In the genomic region with DNA sequence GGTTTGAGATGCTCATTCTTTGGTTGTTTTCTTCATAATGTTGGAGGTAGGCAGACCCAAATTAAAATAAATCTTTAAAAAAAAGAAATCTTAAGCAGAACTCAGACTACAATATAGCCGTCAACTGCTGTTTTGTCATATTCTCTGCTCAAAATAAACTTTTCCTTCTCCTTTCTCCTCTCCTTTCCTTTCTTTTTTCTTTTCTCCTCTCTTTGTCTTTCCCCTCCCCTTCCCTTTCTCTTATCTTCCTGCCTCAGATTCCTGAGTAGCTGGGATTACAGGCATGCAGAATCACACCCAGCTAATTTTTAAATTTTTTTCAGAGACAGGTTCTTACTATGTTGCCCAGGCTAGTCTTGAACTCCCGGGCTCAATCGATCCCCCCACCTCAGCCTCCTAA, we compare ENCODE assay signal across 17 cellular contexts. TPM values are rescaled to one million over a fixed set of nuclear protein-coding genes. Genes with fewer than 3 reads are reported as not detected.
DNase-seq lines count a peak whose midpoint lies in the region; ATAC-seq lines count a peak whose summit lies in the region.
"Had no signal": no experiment of that assay in that cellular context is flagged by ENCODE, and none has a peak within 500 bp of the region (broad histone marks: within the 10 kb centered on the region; RNA-seq: fewer than 3 reads in every experiment).

No MANE protein-coding gene starts in this region.

- no peaks in the 10 kb centered on the region for H3K27me3 Mint-ChIP-seq in activated naive CD4-positive, alpha-beta T cell treated with anti-CD3 and anti-CD28 coated beads, Interleukin-2, amount 50 U/mL, for 24 hours
- H3K27me3 Mint-ChIP-seq in activated naive CD8-positive, alpha-beta T cell treated with anti-CD3 and anti-CD28 coated beads, Interleukin-2, amount 10 ng/mL, durations not matched to agents 7 days and 5 days: no peaks in the 10 kb centered on the region
- no peaks in the 10 kb centered on the region for H3K27me3 Mint-ChIP-seq in stimulated activated naive B cell treated with anti-CD40 and anti-IgM and Interleukin-4, amounts not matched to agents 10 μg/mL and 1 μg/mL and 100 μg/mL, for 72 hours

- peak overlapping the region; percentile 89 for H3K27ac Mint-ChIP-seq in activated naive CD4-positive, alpha-beta T cell treated with anti-CD3 and anti-CD28 coated beads, Interleukin-2, amount 50 U/mL, for 24 hours
- H3K27ac Mint-ChIP-seq in activated naive CD8-positive, alpha-beta T cell treated with anti-CD3 and anti-CD28 coated beads, Interleukin-2, amount 10 ng/mL, durations not matched to agents 7 days and 5 days: peak overlapping the region; percentile 21
- H3K27ac Mint-ChIP-seq in stimulated activated naive B cell treated with anti-CD40 and anti-IgM and Interleukin-4, amounts not matched to agents 10 μg/mL and 1 μg/mL and 100 μg/mL, for 72 hours: peak overlapping the region; percentile 72

- H3K4me1 Mint-ChIP-seq in activated naive CD4-positive, alpha-beta T cell treated with anti-CD3 and anti-CD28 coated beads, Interleukin-2, amount 50 U/mL, for 24 hours: peaks cover 28% of the 10 kb centered on the region
- no peaks in the 10 kb centered on the region for H3K4me1 Mint-ChIP-seq in activated naive CD8-positive, alpha-beta T cell treated with anti-CD3 and anti-CD28 coated beads, Interleukin-2, amount 10 ng/mL, durations not matched to agents 7 days and 5 days
- H3K4me1 Mint-ChIP-seq in stimulated activated naive B cell treated with anti-CD40 and anti-IgM and Interleukin-4, amounts not matched to agents 10 μg/mL and 1 μg/mL and 100 μg/mL, for 72 hours: no peaks in the 10 kb centered on the region
- H3K4me1 Mint-ChIP-seq: CD14-positive monocyte had no signal

- no peak overlapping the region for H3K4me3 Mint-ChIP-seq in activated naive CD4-positive, alpha-beta T cell treated with anti-CD3 and anti-CD28 coated beads, Interleukin-2, amount 50 U/mL, for 24 hours
- H3K4me3 Mint-ChIP-seq in activated naive CD8-positive, alpha-beta T cell treated with anti-CD3 and anti-CD28 coated beads, Interleukin-2, amount 10 ng/mL, durations not matched to agents 7 days and 5 days: no peak overlapping the region
- H3K4me3 Mint-ChIP-seq in stimulated activated naive B cell treated with anti-CD40 and anti-IgM and Interleukin-4, amounts not matched to agents 10 μg/mL and 1 μg/mL and 100 μg/mL, for 72 hours: no peak overlapping the region
- H3K4me3 Mint-ChIP-seq: CD14-positive monocyte had no signal

- no peak for ATAC-seq in activated naive CD8-positive, alpha-beta T cell treated with anti-CD3 and anti-CD28 coated beads, Interleukin-2, amount 10 ng/mL, durations not matched to agents 7 days and 5 days (ENCODE audit: low read depth)
- no peak for ATAC-seq in stimulated activated naive B cell treated with anti-CD40 and anti-IgM and Interleukin-4, amounts not matched to agents 10 μg/mL and 1 μg/mL and 100 μg/mL, for 72 hours (replicated peaks)
- ATAC-seq: Right ventricle myocardium inferior had no signal

- peaks cover 19% of the 10 kb centered on the region for H3K36me3 Mint-ChIP-seq in activated naive CD4-positive, alpha-beta T cell treated with anti-CD3 and anti-CD28 coated beads, Interleukin-2, amount 50 U/mL, for 24 hours
- H3K36me3 Mint-ChIP-seq in activated naive CD8-positive, alpha-beta T cell treated with anti-CD3 and anti-CD28 coated beads, Interleukin-2, amount 10 ng/mL, durations not matched to agents 7 days and 5 days: peaks cover 28% of the 10 kb centered on the region
- H3K36me3 Mint-ChIP-seq in stimulated activated naive B cell treated with anti-CD40 and anti-IgM and Interleukin-4, amounts not matched to agents 10 μg/mL and 1 μg/mL and 100 μg/mL, for 72 hours: peaks cover 33 to 56% of the 10 kb centered on the region in 2 donors

- POLR2A ChIA-PET in activated naive CD8-positive, alpha-beta T cell treated with anti-CD3 and anti-CD28 coated beads, Interleukin-2, amount 10 ng/mL, durations not matched to agents 7 days and 5 days (lab: Charles Lee): interaction anchor here (0.6 kb wide), 2 partner anchors 38 to 1537 kb away, joined by 4 to 5 read pairs; no protein-coding TSS in a partner anchor

- DNase-seq in activated naive CD4-positive, alpha-beta T cell (lab: John Stamatoyannopoulos, UW): no peak
- DNase-seq in OCI-M2 (lab: John Stamatoyannopoulos, UW; ENCODE audit: unreplicated experiment) (peak; percentile 38), anterior cingulate cortex (lab: John Stamatoyannopoulos, UW) (no peak)
- no peak for DNase-seq in activated naive CD8-positive, alpha-beta T cell treated with anti-CD3 and anti-CD28 coated beads, Interleukin-2, amount 10 ng/mL, durations not matched to agents 7 days and 5 days
- DNase-seq in stimulated activated naive B cell treated with anti-CD40 and anti-IgM and Interleukin-4, amounts not matched to agents 10 μg/mL and 1 μg/mL and 100 μg/mL, for 72 hours: no peak
- DNase-seq in stimulated activated naive CD4-positive, alpha-beta T cell treated with Interleukin-2 at 50 U/mL for 16 hours (lab: John Stamatoyannopoulos, UW): no peak
- DNase-seq: COR-L47, EL, H7, IMR-90, MM.1S, NCI-H1092 treated with DMSO at 0.1 percent for 48 hours, NCI-H524, Peyer's patch had no signal

- no peaks in the 10 kb centered on the region for H3K9me3 Mint-ChIP-seq in activated naive CD4-positive, alpha-beta T cell treated with anti-CD3 and anti-CD28 coated beads, Interleukin-2, amount 50 U/mL, for 24 hours
- H3K9me3 Mint-ChIP-seq in activated naive CD8-positive, alpha-beta T cell treated with anti-CD3 and anti-CD28 coated beads, Interleukin-2, amount 10 ng/mL, durations not matched to agents 7 days and 5 days: no peaks in the 10 kb centered on the region
- H3K9me3 Mint-ChIP-seq in stimulated activated naive B cell treated with anti-CD40 and anti-IgM and Interleukin-4, amounts not matched to agents 10 μg/mL and 1 μg/mL and 100 μg/mL, for 72 hours: no peaks in the 10 kb centered on the region
- H3K9me3 Mint-ChIP-seq: CD14-positive monocyte had no signal

RNA-seq across cellular contexts. Expression of gene MTF1, which starts 24.8 kb away (rescaled TPM):
- total RNA-seq in activated naive CD8-positive, alpha-beta T cell treated with anti-CD3 and anti-CD28 coated beads, Interleukin-2, amount 10 ng/mL, durations not matched to agents 7 days and 5 days: 10 to 100 TPM; 21.7 to 28.2 TPM

Comparison
In these comparisons a context has a peak if more than half of its experiments do, and no peak if none do; other contexts are left out.
1. H3K27ac Mint-ChIP-seq: peak in every context shown above with its lines; median percentile 89 in activated naive CD4-positive, alpha-beta T cell treated with anti-CD3 and anti-CD28 coated beads, Interleukin-2, amount 50 U/mL, for 24 hours; 72 in stimulated activated naive B cell treated with anti-CD40 and anti-IgM and Interleukin-4, amounts not matched to agents 10 μg/mL and 1 μg/mL and 100 μg/mL, for 72 hours; 21 in activated naive CD8-positive, alpha-beta T cell treated with anti-CD3 and anti-CD28 coated beads, Interleukin-2, amount 10 ng/mL, durations not matched to agents 7 days and 5 days.